ENCODE assay signal across 22 cellular contexts in genomic region chr6:64301307-64302236, GRCh38.
DNase-seq lines count a peak whose midpoint lies in the region; ATAC-seq, FAIRE-seq and TF ChIP-seq lines count a peak whose summit lies in the region.
"Had no signal": no experiment of that assay in that cellular context is flagged by ENCODE, and none has a peak within 500 bp of the region (broad histone marks: within the 10 kb centered on the region; RNA-seq: fewer than 3 reads in every experiment).

No MANE protein-coding gene starts in this region.

- TF ChIP-seq CTCF in HepG2 (CRISPR knock-in tag; IDR thresholded peaks at IDR 0.05) (no peak), right lobe of liver (IDR thresholded peaks at IDR 0.05) (no peak), hepatocyte (IDR thresholded peaks at IDR 0.05; ENCODE audit: poor library complexity) (no peak)

- no peak overlapping the region for H3K4me3 Mint-ChIP-seq in activated CD8-positive, alpha-beta memory T cell treated with anti-CD3 and anti-CD28 coated beads, Interleukin-2, amount 10 ng/mL, durations not matched to agents 7 days and 5 days
- H3K4me3 Mint-ChIP-seq: GM23338, H9, HFFc6, T-cell had no signal

- CTCF ChIA-PET in HepG2 (lab: Yijun Ruan, JAX; ENCODE audit: low intra/inter-chr PET ratio, low total read pairs) = no interaction called here
- CTCF ChIA-PET in activated CD8-positive, alpha-beta memory T cell treated with anti-CD3 and anti-CD28 coated beads, Interleukin-2, amount 10 ng/mL, durations not matched to agents 7 days and 5 days (lab: Charles Lee) = no interaction called here

- no peaks in the 10 kb centered on the region for H3K27me3 Mint-ChIP-seq in activated CD8-positive, alpha-beta memory T cell treated with anti-CD3 and anti-CD28 coated beads, Interleukin-2, amount 10 ng/mL, durations not matched to agents 7 days and 5 days
- H3K27me3 Mint-ChIP-seq: T-cell had no signal

- H3K27me3 ChIP-seq in HepG2 (ENCODE audit: control insufficient read depth in 1 of 2, insufficient read depth in 2 of 2, low read length in 2 of 2) = no peaks in the 10 kb centered on the region
- no peaks in the 10 kb centered on the region for H3K27me3 ChIP-seq in right lobe of liver
- no peaks in the 10 kb centered on the region for H3K27me3 ChIP-seq in hepatocyte

- in situ Hi-C loops in HepG2 (cut with HindIII; ENCODE audit: extremely low pct_ligation_motif_present, low pct_unique_long_range_greater_than_20kb) = no loop called here

- H3K4me3 ChIP-seq in HepG2 (replicated peaks in 1 of 3; ENCODE audit: insufficient read depth in 1 of 3, low read depth in 2 of 3, low read length in 3 of 3) (no peak overlapping the region), right lobe of liver (no peak overlapping the region), hepatocyte (no peak overlapping the region)
- H3K4me3 ChIP-seq: GM12878, GM23338 had no signal

- DNase-seq in HepG2 (ENCODE audit: low spot score) = peak; percentile 91
- no peak for DNase-seq in right lobe of liver
- peak; percentile 98 for DNase-seq in NCI-H748 (lab: John Stamatoyannopoulos, UW; ENCODE audit: unreplicated experiment)
- peak; percentile 71 for DNase-seq in hepatocyte (ENCODE audit: low spot score)
- DNase-seq in activated effector memory CD4-positive, alpha-beta T cell treated with Interleukin-2 at 50 U/mL for 16 hours = no peak
- DNase-seq in activated CD8-positive, alpha-beta memory T cell treated with anti-CD3 and anti-CD28 coated beads, Interleukin-2, amount 10 ng/mL, durations not matched to agents 7 days and 5 days = no peak
- no peak for DNase-seq in OCI-M2 (lab: John Stamatoyannopoulos, UW; ENCODE audit: unreplicated experiment)
- DNase-seq in NCI-H1436 treated with DMSO at 0.1 percent for 48 hours (lab: John Stamatoyannopoulos, UW) = no peak
- DNase-seq: DMS53, H9, HFFc6, NCI-H1092 treated with DMSO at 0.1 percent for 48 hours, NCI-H1436, NCI-H187 treated with DMSO at 0.1 percent for 48 hours, NCI-H446, NCI-H524 treated with DMSO at 0.1 percent for 48 hours, SIG-M5, T-cell had no signal

- intact Hi-C loops in HepG2 (cut with micrococcal nuclease; ENCODE audit: unreplicated experiment) = loop anchor here (1.0 kb wide), 1 partner anchor 360 kb away; no protein-coding TSS in a partner anchor
- intact Hi-C loops in right lobe of liver (cut with DNase I) = no loop called here

- H3K9me2 ChIP-seq in hepatocyte (replicated peaks; ENCODE audit: insufficient read depth) = no peaks in the 10 kb centered on the region

- peaks cover 37% of the 10 kb centered on the region for H3K4me1 ChIP-seq in HepG2 (ENCODE audit: insufficient read depth, low read length)
- H3K4me1 ChIP-seq in right lobe of liver = no peaks in the 10 kb centered on the region
- H3K4me1 ChIP-seq in hepatocyte (ENCODE audit: insufficient read depth) = no peaks in the 10 kb centered on the region

- peak; percentile 96 for ATAC-seq in HepG2
- no peak for ATAC-seq in right lobe of liver
- no peak for ATAC-seq in activated CD8-positive, alpha-beta memory T cell treated with anti-CD3 and anti-CD28 coated beads, Interleukin-2, amount 10 ng/mL, durations not matched to agents 7 days and 5 days
- ATAC-seq: GM12878, GM23338, T-cell had no signal

- peaks cover 10% of the 10 kb centered on the region for H3K9me3 Mint-ChIP-seq in activated CD8-positive, alpha-beta memory T cell treated with anti-CD3 and anti-CD28 coated beads, Interleukin-2, amount 10 ng/mL, durations not matched to agents 7 days and 5 days (ENCODE audit: low read depth)

- no peaks in the 10 kb centered on the region for H3K4me1 Mint-ChIP-seq in activated CD8-positive, alpha-beta memory T cell treated with anti-CD3 and anti-CD28 coated beads, Interleukin-2, amount 10 ng/mL, durations not matched to agents 7 days and 5 days
- H3K4me1 Mint-ChIP-seq: T-cell had no signal

- H3K36me3 ChIP-seq in HepG2 (replicated peaks in 1 of 2; ENCODE audit: control insufficient read depth in 1 of 2, insufficient read depth in 2 of 2, low read length in 2 of 2) = no peaks in the 10 kb centered on the region
- H3K36me3 ChIP-seq in right lobe of liver = no peaks in the 10 kb centered on the region
- H3K36me3 ChIP-seq in hepatocyte (replicated peaks; ENCODE audit: insufficient read depth, low read depth) = no peaks in the 10 kb centered on the region

- no peaks in the 10 kb centered on the region for H3K79me2 ChIP-seq in HepG2 (ENCODE audit: insufficient read depth, low read length)
- H3K79me2 ChIP-seq in hepatocyte = no peaks in the 10 kb centered on the region

- H3K9me3 ChIP-seq in HepG2 (ENCODE audit: low read length) = peaks cover 34% of the 10 kb centered on the region
- H3K9me3 ChIP-seq in right lobe of liver = no peaks in the 10 kb centered on the region
- H3K9me3 ChIP-seq in hepatocyte (ENCODE audit: low read depth) = no peaks in the 10 kb centered on the region

- H3K36me3 Mint-ChIP-seq in activated CD8-positive, alpha-beta memory T cell treated with anti-CD3 and anti-CD28 coated beads, Interleukin-2, amount 10 ng/mL, durations not matched to agents 7 days and 5 days = no peaks in the 10 kb centered on the region
- H3K36me3 Mint-ChIP-seq: T-cell had no signal

- TF ChIP-seq POLR2A in HepG2 (IDR thresholded peaks at IDR 0.05; ENCODE audit: insufficient read depth in 1 of 2, low read depth in 2 of 2, low read length in 2 of 2) = no peak
- no peak for TF ChIP-seq POLR2A in right lobe of liver (IDR thresholded peaks at IDR 0.05)

- H4K20me1 ChIP-seq in HepG2 (ENCODE audit: insufficient read depth, low read length) = no peaks in the 10 kb centered on the region
- no peaks in the 10 kb centered on the region for H4K20me1 ChIP-seq in hepatocyte (ENCODE audit: insufficient read depth, poor library complexity, severe bottlenecking)

- H3K4me2 ChIP-seq in HepG2 (ENCODE audit: low read depth, low read length) (peak overlapping the region; percentile 19), hepatocyte (peak overlapping the region; percentile 28)
- H3K4me2 ChIP-seq: GM23338 had no signal

- no peak overlapping the region for H3K9ac ChIP-seq in HepG2 (ENCODE audit: insufficient read depth, low read depth, low read length)

- no peak for TF ChIP-seq RAD21 in HepG2 (CRISPR knock-in tag; IDR thresholded peaks at IDR 0.05)

- no peak overlapping the region for H3K27ac Mint-ChIP-seq in activated CD8-positive, alpha-beta memory T cell treated with anti-CD3 and anti-CD28 coated beads, Interleukin-2, amount 10 ng/mL, durations not matched to agents 7 days and 5 days
- H3K27ac Mint-ChIP-seq: GM23338, H9, HFFc6, T-cell had no signal

- peak overlapping the region; percentile 41 for H3K27ac ChIP-seq in HepG2 (ENCODE audit: extremely low read length, insufficient read depth, low read length)
- no peak overlapping the region for H3K27ac ChIP-seq in right lobe of liver
- peak overlapping the region; percentile 85 for H3K27ac ChIP-seq in hepatocyte

- WGBS in HepG2 (ENCODE audit: low lambda C conversion rate) = 2% methylated on average over 11 of the region's 11 CpGs
- WGBS in right lobe of liver (ENCODE audit: insufficient coverage, low coverage, low lambda C conversion rate, missing lambda C conversion rate) = 28% methylated on average over 11 of the region's 11 CpGs
- WGBS in hepatocyte (ENCODE audit: low lambda C conversion rate, missing lambda C conversion rate) = 61% methylated on average over 11 of the region's 11 CpGs

- peak; percentile 21 for FAIRE-seq in HepG2 (lab: Jason Lieb, UNC)
- FAIRE-seq: G401.6, GM12878, RCC 7860 had no signal

- POLR2A ChIA-PET in HepG2 (lab: Yijun Ruan, JAX) = no interaction called here

- H2AFZ ChIP-seq in HepG2 (ENCODE audit: low read length) (no peak overlapping the region), hepatocyte (no peak overlapping the region)
- H2AFZ ChIP-seq: GM23338 had no signal

- peak in 1 of 2 experiments; percentile 86; a peak in 2 of 4 replicates for TF ChIP-seq EP300 in HepG2 (IDR thresholded peaks at IDR 0.05; ENCODE audit: low read depth in 2 of 2, low read length in 2 of 2)
- peak; percentile 89 for TF ChIP-seq EP300 in HepG2 (CRISPR knock-in tag; IDR thresholded peaks at IDR 0.05; ENCODE audit: borderline replicate concordance)

- no TSS peak for BruUV-seq in HepG2 (replicated peaks; lab: Mats Ljungman, UMichigan)

TF ChIP-seq in HepG2, 621 proteins besides CTCF, POLR2A, EP300 and RAD21 (continues in another document):
- peak; percentile 99 for TF ChIP-seq ZNF609 (CRISPR knock-in tag; IDR thresholded peaks at IDR 0.05; ENCODE audit: borderline replicate concordance)
- peak; percentile 80; the same call in 1 of the 2 replicates for TF ChIP-seq ELF3 (CRISPR knock-in tag; IDR thresholded peaks at IDR 0.05)
- TF ChIP-seq ZNF777 (CRISPR knock-in tag; IDR thresholded peaks at IDR 0.05) = no peak
- TF ChIP-seq ZNF232 (CRISPR knock-in tag; IDR thresholded peaks at IDR 0.05; ENCODE audit: borderline replicate concordance) = 0 out of 2 replicates have a peak, but pooled peaks have one; percentile 31
- no peak for TF ChIP-seq MED8 (CRISPR knock-in tag; IDR thresholded peaks at IDR 0.05; ENCODE audit: insufficient replicate concordance)

Comparison
In these comparisons a context has a peak if more than half of its experiments do, and no peak if none do; other contexts are left out.
1. DNase-seq: peak in HepG2 (single experiment), NCI-H748 (single experiment) and hepatocyte (single experiment); none in right lobe of liver (0 of 3), activated effector memory CD4-positive, alpha-beta T cell treated with Interleukin-2 at 50 U/mL for 16 hours (single experiment), activated CD8-positive, alpha-beta memory T cell treated with anti-CD3 and anti-CD28 coated beads, Interleukin-2, amount 10 ng/mL, durations not matched to agents 7 days and 5 days (single experiment), OCI-M2 (single experiment) and NCI-H1436 treated with DMSO at 0.1 percent for 48 hours (single experiment).
2. H3K27ac ChIP-seq: peak in HepG2 (single experiment) and hepatocyte (single experiment); none in right lobe of liver (0 of 3).